Comparison of ENCODE assay signal across 18 cellular contexts in genomic region chr4:113677333-113677732, GRCh38.
DNase-seq lines count a peak whose midpoint lies in the region; ATAC-seq and TF ChIP-seq lines count a peak whose summit lies in the region.
"Had no signal": no experiment of that assay in that cellular context is flagged by ENCODE, and none has a peak within 500 bp of the region (broad histone marks: within the 10 kb centered on the region; RNA-seq: fewer than 3 reads in every experiment).

No MANE protein-coding gene starts in this region.

- no peak for DNase-seq in SK-N-SH
- DNase-seq in NAMALWA (ENCODE audit: low spot score): peak; percentile 51
- no peak for DNase-seq in natural killer cell
- no peak for DNase-seq in RKO (ENCODE audit: low spot score)
- DNase-seq in esophagus squamous epithelium (lab: John Stamatoyannopoulos, UW): no peak
- no peak for DNase-seq in Right ventricle myocardium inferior (ENCODE audit: missing footprints)
- DNase-seq: 8988T, Caco-2, GOT3, hippocampal formation, left ventricle myocardium superior, NCI-H146, NCI-H510A, PC-3, sigmoid colon had no signal

- H3K4me1 ChIP-seq in SK-N-SH (ENCODE audit: control insufficient read depth in 1 of 2, insufficient read depth in 2 of 2, low read depth in 1 of 2, low read length in 1 of 2) (peaks cover 6 to 23% of the 10 kb centered on the region in 2 experiments; a peak in 3 of 4 replicates), esophagus squamous epithelium (peaks cover 0 to 22% (median 14%) of the 10 kb centered on the region in 3 donors)

- peaks cover 8% of the 10 kb centered on the region for H3F3A ChIP-seq in SK-N-SH (replicated peaks; ENCODE audit: insufficient read depth)

- H3K36me3 Mint-ChIP-seq in activated naive CD8-positive, alpha-beta T cell: peaks cover 37% of the 10 kb centered on the region
- peaks cover 16% of the 10 kb centered on the region for H3K36me3 Mint-ChIP-seq in natural killer cell

- no peak overlapping the region for H3K27ac ChIP-seq in SK-N-SH (ENCODE audit: low read depth in 2 of 2, low read length in 1 of 2)
- H3K27ac ChIP-seq in esophagus squamous epithelium: no peak overlapping the region
- H3K27ac ChIP-seq: esophagus muscularis mucosa, sigmoid colon had no signal

- H3K27ac Mint-ChIP-seq in activated naive CD8-positive, alpha-beta T cell: peak overlapping the region; percentile 76
- H3K27ac Mint-ChIP-seq in natural killer cell: peak overlapping the region; percentile 85 to 95

- H3K4me2 ChIP-seq in SK-N-SH: peak overlapping the region; percentile 12; the same call in 1 of the 2 replicates

- WGBS in SK-N-SH (ENCODE audit: low lambda C conversion rate): 95% methylated on average over 4 of the region's 4 CpGs
- 49 to 72% methylated on average over 4 of the region's 4 CpGs for WGBS in esophagus squamous epithelium, 2 donors

- no peak overlapping the region for H2AFZ ChIP-seq in SK-N-SH (ENCODE audit: low read depth)

- intact Hi-C loops in natural killer cell (cut with micrococcal nuclease): loop anchor here (2.0 kb wide), 1 partner anchor 85 kb away; no protein-coding TSS in a partner anchor
- intact Hi-C loops in esophagus squamous epithelium (cut with DNase I): no loop called here
- intact Hi-C loops in Right ventricle myocardium inferior (cut with DNase I): no loop called here

- no peak for TF ChIP-seq EP300 in SK-N-SH (IDR thresholded peaks at IDR 0.05; ENCODE audit: borderline replicate concordance in 1 of 2, low read depth in 1 of 2, low read length in 1 of 2)

- TF ChIP-seq CTCF in SK-N-SH (IDR thresholded peaks at IDR 0.05) (no peak), natural killer cell (IDR thresholded peaks at IDR 0.05) (no peak), esophagus squamous epithelium (IDR thresholded peaks at IDR 0.05) (no peak)

- H3K79me2 ChIP-seq in SK-N-SH (ENCODE audit: insufficient read depth): peaks cover 48% of the 10 kb centered on the region

- H3K27me3 Mint-ChIP-seq in activated naive CD8-positive, alpha-beta T cell: no peaks in the 10 kb centered on the region
- H3K27me3 Mint-ChIP-seq in natural killer cell (ENCODE audit: low read depth in 2 of 2): no peaks in the 10 kb centered on the region

- peaks cover 9% of the 10 kb centered on the region for H4K20me1 ChIP-seq in SK-N-SH (ENCODE audit: insufficient read depth)

- H3K4me3 ChIP-seq in SK-N-SH (ENCODE audit: low read depth in 2 of 2, low read length in 1 of 2): no peak overlapping the region
- no peak overlapping the region for H3K4me3 ChIP-seq in esophagus squamous epithelium
- H3K4me3 ChIP-seq: esophagus muscularis mucosa, sigmoid colon had no signal

- peaks cover 11% of the 10 kb centered on the region for H3K9me3 Mint-ChIP-seq in activated naive CD8-positive, alpha-beta T cell (ENCODE audit: low read depth)
- H3K9me3 Mint-ChIP-seq in natural killer cell: peaks cover 2% of the 10 kb centered on the region in 2 donors

- H3K9ac ChIP-seq in SK-N-SH: no peak overlapping the region

- CTCF ChIA-PET in SK-N-SH (lab: Yijun Ruan, JAX): interaction anchor here (1.4 kb wide), 1 partner anchor 10 kb away, joined by 7 read pairs; no protein-coding TSS in a partner anchor

- POLR2A ChIA-PET in SK-N-SH (lab: Yijun Ruan, JAX): no interaction called here

- H3K4me3 Mint-ChIP-seq in activated naive CD8-positive, alpha-beta T cell: peak overlapping the region; percentile 58
- H3K4me3 Mint-ChIP-seq in natural killer cell: peak overlapping the region; percentile 89

- H3K4me1 Mint-ChIP-seq in activated naive CD8-positive, alpha-beta T cell (ENCODE audit: low read depth): peaks cover 87% of the 10 kb centered on the region
- H3K4me1 Mint-ChIP-seq in natural killer cell: peaks cover 34 to 37% of the 10 kb centered on the region in 2 donors

- H3K9me3 ChIP-seq in SK-N-SH (no peaks in the 10 kb centered on the region), esophagus squamous epithelium (no peaks in the 10 kb centered on the region)
- H3K9me3 ChIP-seq: Caco-2, esophagus muscularis mucosa, sigmoid colon had no signal

- no peaks in the 10 kb centered on the region for H3K9me2 ChIP-seq in SK-N-SH

- H3K27me3 ChIP-seq in SK-N-SH (ENCODE audit: insufficient read depth) (no peaks in the 10 kb centered on the region), esophagus squamous epithelium (no peaks in the 10 kb centered on the region)
- H3K27me3 ChIP-seq: esophagus muscularis mucosa, sigmoid colon had no signal

- TF ChIP-seq RAD21 in SK-N-SH (IDR thresholded peaks at IDR 0.05; ENCODE audit: low read length): no peak

- no peak for TF ChIP-seq POLR2A in esophagus squamous epithelium (IDR thresholded peaks at IDR 0.05)

- ATAC-seq in SK-N-SH treated with all-trans-retinoic acid at 6 μM for 48 hours: no peak
- ATAC-seq in natural killer cell: peak; percentile 73 to 83 (median 80)
- no peak for ATAC-seq in Right ventricle myocardium inferior
- ATAC-seq: left ventricle myocardium superior, PC-3 had no signal

- H3K36me3 ChIP-seq in SK-N-SH (replicated peaks in 1 of 2; ENCODE audit: control insufficient read depth in 1 of 2, insufficient read depth in 2 of 2, low read length in 1 of 2): peaks cover 0 to 34% of the 10 kb centered on the region in 2 experiments
- peaks cover 0 to 5% (median 0%) of the 10 kb centered on the region in 3 donors for H3K36me3 ChIP-seq in esophagus squamous epithelium
- H3K36me3 ChIP-seq: esophagus muscularis mucosa, sigmoid colon had no signal

TF ChIP-seq in SK-N-SH, 30 proteins besides CTCF, POLR2A, EP300 and RAD21:
- no peak for TF ChIP-seq NRF1 (IDR thresholded peaks at IDR 0.05; ENCODE audit: low read depth, low read length)
TF ChIP-seq in SK-N-SH: peak in this region for 0.

TF ChIP-seq in SK-N-SH treated with all-trans-retinoic acid at 6 μM for 48 hours, 23 proteins besides CTCF, POLR2A, EP300 and RAD21:
- TF ChIP-seq RARB (CRISPR knock-in tag; IDR thresholded peaks at IDR 0.05) (no peak), CSDC2 (CRISPR knock-in tag; IDR thresholded peaks at IDR 0.05) (no peak), ISL1 (CRISPR knock-in tag; IDR thresholded peaks at IDR 0.05) (no peak), TOX (CRISPR knock-in tag; IDR thresholded peaks at IDR 0.05; ENCODE audit: borderline replicate concordance) (no peak), ARNTL (CRISPR knock-in tag; IDR thresholded peaks at IDR 0.05; ENCODE audit: borderline replicate concordance, low read depth) (no peak), BACH2 (CRISPR knock-in tag; IDR thresholded peaks at IDR 0.05; ENCODE audit: borderline replicate concordance) (no peak), GLIS3 (CRISPR knock-in tag; IDR thresholded peaks at IDR 0.05) (no peak), ZFP30 (CRISPR knock-in tag; IDR thresholded peaks at IDR 0.05) (no peak), SNAI2 (CRISPR knock-in tag; IDR thresholded peaks at IDR 0.05) (no peak), PPARA (CRISPR knock-in tag; IDR thresholded peaks at IDR 0.05; ENCODE audit: borderline replicate concordance) (no peak), CREB5 (CRISPR knock-in tag; IDR thresholded peaks at IDR 0.05; ENCODE audit: low read depth) (no peak)

Comparison
In these comparisons a context has a peak if more than half of its experiments do, and no peak if none do; other contexts are left out.
1. ATAC-seq: peak in natural killer cell (3 of 3); none in SK-N-SH treated with all-trans-retinoic acid at 6 μM for 48 hours (single experiment) and Right ventricle myocardium inferior (single experiment).